12 cellular contexts compared by ENCODE assay signal in genomic region chr1:108420129-108420528, GRCh38. TPM values are rescaled to one million over a fixed set of nuclear protein-coding genes. Genes with fewer than 3 reads are reported as not detected.
"Had no signal": no experiment of that assay in that cellular context is flagged by ENCODE, and none has a peak within 500 bp of the region (broad histone marks: within the 10 kb centered on the region; RNA-seq: fewer than 3 reads in every experiment).

No MANE protein-coding gene starts in this region.

RNA-seq across cellular contexts. Expression of gene NBPF6, which starts 30.0 kb away (rescaled TPM):
- total RNA-seq: stomach, subcutaneous adipose tissue, suprapubic skin, temporal lobe, thoracic aorta, thyroid gland, upper lobe of left lung, upper lobe of right lung, ureter, urinary bladder, uterus, vagina had no signal
- polyA plus RNA-seq: stomach, urinary bladder had no signal
